8 cellular contexts compared by ENCODE assay signal in the genomic region with DNA sequence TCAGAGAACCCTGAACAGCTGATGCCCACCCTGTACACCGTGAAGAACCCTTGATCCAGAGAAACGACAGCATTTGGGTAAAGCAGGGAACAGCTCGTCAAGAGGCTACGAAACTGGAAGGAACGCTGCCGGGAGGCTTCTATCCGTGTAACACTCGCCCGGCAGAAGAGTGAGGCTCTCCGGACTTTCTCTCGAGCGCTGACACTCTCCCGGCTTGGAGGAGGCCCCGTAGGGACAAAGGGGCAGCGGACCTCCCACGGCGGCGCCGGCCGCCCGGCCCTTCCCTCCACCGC. TPM values are rescaled to one million over a fixed set of nuclear protein-coding genes. Genes with fewer than 3 reads are reported as not detected.
DNase-seq lines count a peak whose midpoint lies in the region; ATAC-seq and TF ChIP-seq lines count a peak whose summit lies in the region.

No MANE protein-coding gene starts in this region.

- H3K4me3 Mint-ChIP-seq in chondrocyte (ENCODE audit: unreplicated experiment): peak overlapping the region; percentile 86
- H3K4me3 Mint-ChIP-seq in naive thymus-derived CD4-positive, alpha-beta T cell: peak overlapping the region; percentile 84 to 96 (median 92)

- H3K4me3 ChIP-seq in BLaER1 (peak overlapping the region; percentile 78), HUES64 (ENCODE audit: low read length) (peak overlapping the region; percentile 92)
- peak overlapping the region; percentile 97 for H3K4me3 ChIP-seq in naive thymus-derived CD4-positive, alpha-beta T cell (ENCODE audit: low read length)

- 1% methylated on average over 22 of the region's 22 CpGs for WGBS in HUES64

- H3K4me1 Mint-ChIP-seq in chondrocyte (ENCODE audit: low read depth): peaks cover 51% of the 10 kb centered on the region
- H3K4me1 Mint-ChIP-seq in naive thymus-derived CD4-positive, alpha-beta T cell: peaks cover 26 to 45% (median 39%) of the 10 kb centered on the region in 7 donors

- POLR2A ChIA-PET in naive thymus-derived CD4-positive, alpha-beta T cell (lab: Charles Lee): interaction anchor here (1.0 to 34.0 kb wide), 4 partner anchors 16 to 36 kb away, joined by 4 to 656 read pairs (median 20); partner anchors contain the start of genes CYB561D2, HYAL3, NAA80 and NPRL2

- no peaks in the 10 kb centered on the region for H3K9me3 Mint-ChIP-seq in chondrocyte (ENCODE audit: low read depth)
- H3K9me3 Mint-ChIP-seq in naive thymus-derived CD4-positive, alpha-beta T cell: no peaks in the 10 kb centered on the region

- peaks cover 43% of the 10 kb centered on the region for H4K20me1 ChIP-seq in BLaER1

- CTCF ChIA-PET in naive thymus-derived CD4-positive, alpha-beta T cell (lab: Charles Lee): interaction anchor here (1.0 to 1.2 kb wide), 4 partner anchors 15 to 44 kb away, joined by 3 to 5 read pairs (median 4); no protein-coding TSS in a partner anchor

- H3K27me3 Mint-ChIP-seq in chondrocyte (ENCODE audit: low read depth): no peaks in the 10 kb centered on the region
- no peaks in the 10 kb centered on the region for H3K27me3 Mint-ChIP-seq in naive thymus-derived CD4-positive, alpha-beta T cell

- H3K27ac ChIP-seq in BLaER1: peak overlapping the region; percentile 100
- H3K27ac ChIP-seq in HUES64 (ENCODE audit: low read depth, low read length): peak overlapping the region; percentile 99
- peak overlapping the region; percentile 95 for H3K27ac ChIP-seq in naive thymus-derived CD4-positive, alpha-beta T cell (ENCODE audit: low read depth, low read length)

- no peaks in the 10 kb centered on the region for H3K27me3 ChIP-seq in BLaER1
- H3K27me3 ChIP-seq in HUES64 (ENCODE audit: insufficient read depth, low read length): no peaks in the 10 kb centered on the region
- no peaks in the 10 kb centered on the region for H3K27me3 ChIP-seq in naive thymus-derived CD4-positive, alpha-beta T cell (ENCODE audit: control insufficient read depth in 2 of 2, insufficient read depth in 2 of 2, low read length in 2 of 2)

- H3K9me3 ChIP-seq in BLaER1 (no peaks in the 10 kb centered on the region), HUES64 (ENCODE audit: insufficient read depth, low read depth, low read length) (no peaks in the 10 kb centered on the region)
- H3K9me3 ChIP-seq in naive thymus-derived CD4-positive, alpha-beta T cell (ENCODE audit: control insufficient read depth in 2 of 3, low read length in 3 of 3): no peaks in the 10 kb centered on the region

- TF ChIP-seq CTCF in chondrocyte (IDR thresholded peaks at IDR 0.05): no peak

- peaks cover 67% of the 10 kb centered on the region for H3K4me1 ChIP-seq in BLaER1
- H3K4me1 ChIP-seq in HUES64 (ENCODE audit: insufficient read depth, low read length): peaks cover 18% of the 10 kb centered on the region
- peaks cover 14 to 28% of the 10 kb centered on the region in 2 donors for H3K4me1 ChIP-seq in naive thymus-derived CD4-positive, alpha-beta T cell (ENCODE audit: control insufficient read depth in 2 of 2, insufficient read depth in 2 of 2, low read length in 2 of 2)

- peaks cover 5% of the 10 kb centered on the region for H3K36me3 Mint-ChIP-seq in chondrocyte (ENCODE audit: low read depth)
- peaks cover 0 to 10% (median 0%) of the 10 kb centered on the region in 5 donors for H3K36me3 Mint-ChIP-seq in naive thymus-derived CD4-positive, alpha-beta T cell

- H3K9ac ChIP-seq in BLaER1 (peak overlapping the region; percentile 100), HUES64 (ENCODE audit: low read depth, low read length) (peak overlapping the region; percentile 95)

- peak overlapping the region; percentile 94 for H3K4me2 ChIP-seq in BLaER1

- intact Hi-C loops in naive thymus-derived CD4-positive, alpha-beta T cell (cut with micrococcal nuclease): loop anchor here (1.0 to 2.0 kb wide), 10 partner anchors 16 to 647 kb away; partner anchors contain the start of genes HYAL3 (in 2 of the 2), NAA80 (in 2 of the 2), CYB561D2 (in 1 of the 2) and IFRD2 (in 1 of the 2)

- H3K36me3 ChIP-seq in BLaER1 (peaks cover 64% of the 10 kb centered on the region), HUES64 (ENCODE audit: insufficient read depth, low read length) (peaks cover 51% of the 10 kb centered on the region)
- peaks cover 0 to 9% (median 0%) of the 10 kb centered on the region in 3 experiments for H3K36me3 ChIP-seq in naive thymus-derived CD4-positive, alpha-beta T cell (ENCODE audit: control insufficient read depth in 2 of 3, insufficient read depth in 3 of 3, low read length in 3 of 3)

- peak overlapping the region; percentile 89 for H3K27ac Mint-ChIP-seq in chondrocyte (ENCODE audit: unreplicated experiment)
- peak overlapping the region in 8 of 9 donors; percentile 62 to 93 (median 88) for H3K27ac Mint-ChIP-seq in naive thymus-derived CD4-positive, alpha-beta T cell

- no peak for ATAC-seq in naive thymus-derived CD4-positive, alpha-beta T cell
- ATAC-seq in HG02759 (IDR thresholded peaks at IDR 0.05; ENCODE audit: unreplicated experiment): no peak
- ATAC-seq in GM18861 (IDR thresholded peaks at IDR 0.05; ENCODE audit: unreplicated experiment): no peak

- DNase-seq in chondrocyte (ENCODE audit: low spot score): peak; percentile 86
- no peak for DNase-seq in naive thymus-derived CD4-positive, alpha-beta T cell
- no peak for DNase-seq in OCI-M2 (lab: John Stamatoyannopoulos, UW; ENCODE audit: unreplicated experiment)
- DNase-seq in NCI-H748 treated with DMSO at 0.1 percent for 48 hours (lab: John Stamatoyannopoulos, UW): no peak

RNA-seq across cellular contexts. Expression of gene HYAL2, which starts 1.7 kb away (rescaled TPM):
- 53.9 TPM for polyA plus RNA-seq in HUES64 (2013, experiment 1 of 2)
- polyA plus RNA-seq in HUES64 (2013, experiment 2 of 2): 62.9 TPM
- total RNA-seq in chondrocyte: 31.3 to 37.0 TPM (median 36.8 TPM) in 3 replicates
- total RNA-seq in naive thymus-derived CD4-positive, alpha-beta T cell: 1 to 10 TPM; 1.5 to 5.3 (median 3.2) TPM
- polyA plus RNA-seq in naive thymus-derived CD4-positive, alpha-beta T cell: 1 to 10 TPM; 2.8 to 4.6 TPM

RNA-seq across cellular contexts. Expression of gene TUSC2, which starts 7.2 kb away (rescaled TPM):
- 27.3 TPM for polyA plus RNA-seq in HUES64 (2013, experiment 1 of 2)
- 26.6 TPM for polyA plus RNA-seq in HUES64 (2013, experiment 2 of 2)
- 15.3 to 18.6 TPM (median 17.0 TPM) in 3 replicates for total RNA-seq in chondrocyte
- total RNA-seq in naive thymus-derived CD4-positive, alpha-beta T cell: 10 to 100 TPM; 16.8 to 25.0 (median 20.5) TPM
- 10 to 100 TPM; 38.0 to 45.5 TPM for polyA plus RNA-seq in naive thymus-derived CD4-positive, alpha-beta T cell

RNA-seq across cellular contexts. Expression of gene HYAL1, which starts 17.4 kb away (rescaled TPM):
- polyA plus RNA-seq in HUES64 (2013, experiment 1 of 2): 1.4 TPM
- 3.5 TPM for polyA plus RNA-seq in HUES64 (2013, experiment 2 of 2)
- total RNA-seq in chondrocyte: 0.22 to 0.65 TPM (median 0.26 TPM) in 3 replicates
- under 1 TPM in 4 of 5 experiments, not detected in 1; 0.22 to 0.51 (median 0.28) TPM for total RNA-seq in naive thymus-derived CD4-positive, alpha-beta T cell
- polyA plus RNA-seq in naive thymus-derived CD4-positive, alpha-beta T cell: under 1 TPM; 0.12 to 0.41 TPM

RNA-seq across cellular contexts. Expression of gene RASSF1, which starts 19.8 kb away (rescaled TPM):
- 8.6 TPM for polyA plus RNA-seq in HUES64 (2013, experiment 1 of 2)
- polyA plus RNA-seq in HUES64 (2013, experiment 2 of 2): 8.4 TPM
- 17.3 to 22.4 TPM (median 21.8 TPM) in 3 replicates for total RNA-seq in chondrocyte
- total RNA-seq in naive thymus-derived CD4-positive, alpha-beta T cell: 100 to 1,000 TPM in 1 of 5 experiments, 10 to 100 TPM in 4; 39.4 to 105 (median 69.6) TPM
- polyA plus RNA-seq in naive thymus-derived CD4-positive, alpha-beta T cell: 10 to 100 TPM; 32.7 to 47.9 TPM

RNA-seq across cellular contexts. Expression of gene HYAL3, which starts 21.6 kb away (rescaled TPM):
- 3.6 TPM for polyA plus RNA-seq in HUES64 (2013, experiment 1 of 2)
- 3.4 TPM for polyA plus RNA-seq in HUES64 (2013, experiment 2 of 2)
- 5.3 to 6.9 TPM (median 5.4 TPM) in 3 replicates for total RNA-seq in chondrocyte
- total RNA-seq in naive thymus-derived CD4-positive, alpha-beta T cell: 10 to 100 TPM in 1 of 5 experiments, 1 to 10 TPM in 4; 3.4 to 10.7 (median 4.2) TPM
- polyA plus RNA-seq in naive thymus-derived CD4-positive, alpha-beta T cell: 1 to 10 TPM; 2.3 to 3.3 TPM
